Comparison of ENCODE assay signal across 19 cellular contexts in genomic region chr16:89784409-89784808, GRCh38. TPM values are rescaled to one million over a fixed set of nuclear protein-coding genes. Genes with fewer than 3 reads are reported as not detected.
DNase-seq lines count a peak whose midpoint lies in the region; ATAC-seq and TF ChIP-seq lines count a peak whose summit lies in the region.
"Had no signal": no experiment of that assay in that cellular context is flagged by ENCODE, and none has a peak within 500 bp of the region (broad histone marks: within the 10 kb centered on the region; RNA-seq: fewer than 3 reads in every experiment).

No MANE protein-coding gene starts in this region.

- DNase-seq in activated CD8-positive, alpha-beta T cell treated with anti-CD3 and anti-CD28 coated beads for 36 hours, result peak; percentile 20
- no peak for DNase-seq in activated CD8-positive, alpha-beta T cell treated with anti-CD3 and anti-CD28 coated beads, Interleukin-2, amount 10 ng/mL, durations not matched to agents 7 days and 5 days
- no peak for DNase-seq in natural killer cell
- no peak for DNase-seq in natural killer cell treated with Interleukin-12 subunit alpha and Interleukin-12 subunit beta and Interleukin-15 and Interleukin-18, amount 100 ng/mL, for 72 hours (ENCODE audit: low spot score)
- DNase-seq in effector memory CD8-positive, alpha-beta T cell, result peak; percentile 38 to 43 (median 40)
- no peak for DNase-seq in type B pancreatic cell (ENCODE audit: extremely low spot score, unreplicated experiment)
- DNase-seq in NCI-H446 (lab: John Stamatoyannopoulos, UW), result no peak
- DNase-seq: activated CD4-positive, alpha-beta T cell treated with anti-CD3 and anti-CD28 coated beads for 4 hours; DMS153; GM23248; kidney; NCI-H1694; retina; T-helper 9 cell; transverse colon had no signal

- peaks cover 24% of the 10 kb centered on the region for H3K4me1 Mint-ChIP-seq in activated CD8-positive, alpha-beta T cell treated with anti-CD3 and anti-CD28 coated beads for 36 hours (ENCODE audit: low read depth)
- peaks cover 33% of the 10 kb centered on the region for H3K4me1 Mint-ChIP-seq in activated CD8-positive, alpha-beta T cell treated with anti-CD3 and anti-CD28 coated beads, Interleukin-2, amount 10 ng/mL, durations not matched to agents 7 days and 5 days (ENCODE audit: low read depth)
- H3K4me1 Mint-ChIP-seq in natural killer cell, result peaks cover 14% of the 10 kb centered on the region in 2 donors
- peaks cover 7 to 18% of the 10 kb centered on the region in 2 donors for H3K4me1 Mint-ChIP-seq in natural killer cell treated with Interleukin-12 subunit alpha and Interleukin-12 subunit beta and Interleukin-15 and Interleukin-18, amount 100 ng/mL, for 72 hours (ENCODE audit: low read depth in 2 of 2)
- peaks cover 26 to 28% of the 10 kb centered on the region in 2 donors for H3K4me1 Mint-ChIP-seq in effector memory CD8-positive, alpha-beta T cell (ENCODE audit: low read depth in 2 of 2)
- no peaks in the 10 kb centered on the region for H3K4me1 Mint-ChIP-seq in type B pancreatic cell (ENCODE audit: unreplicated experiment)
- H3K4me1 Mint-ChIP-seq: mesothelial cell of epicardium, nephron had no signal

- intact Hi-C loops in activated CD8-positive, alpha-beta T cell treated with anti-CD3 and anti-CD28 coated beads for 36 hours (cut with micrococcal nuclease), result loop anchor here (2.0 kb wide), 1 partner anchor 78 kb away; no protein-coding TSS in a partner anchor
- intact Hi-C loops in natural killer cell (cut with micrococcal nuclease), result no loop called here

- CTCF ChIA-PET in activated CD8-positive, alpha-beta T cell treated with anti-CD3 and anti-CD28 coated beads for 36 hours (lab: Charles Lee), result interaction anchor here (1.7 kb wide), 1 partner anchor 76 kb away, joined by 8 read pairs; no protein-coding TSS in a partner anchor
- CTCF ChIA-PET in activated CD8-positive, alpha-beta T cell treated with anti-CD3 and anti-CD28 coated beads, Interleukin-2, amount 10 ng/mL, durations not matched to agents 7 days and 5 days (lab: Charles Lee), result interaction anchor here (1.1 to 10.5 kb wide), 4 partner anchors 9 to 78 kb away, joined by 3 to 116 read pairs (median 8); no protein-coding TSS in a partner anchor

- H3K4me3 Mint-ChIP-seq in activated CD8-positive, alpha-beta T cell treated with anti-CD3 and anti-CD28 coated beads for 36 hours, result no peak overlapping the region
- no peak overlapping the region for H3K4me3 Mint-ChIP-seq in activated CD8-positive, alpha-beta T cell treated with anti-CD3 and anti-CD28 coated beads, Interleukin-2, amount 10 ng/mL, durations not matched to agents 7 days and 5 days
- peak overlapping the region; percentile 37 for H3K4me3 Mint-ChIP-seq in natural killer cell
- H3K4me3 Mint-ChIP-seq in natural killer cell treated with Interleukin-12 subunit alpha and Interleukin-12 subunit beta and Interleukin-15 and Interleukin-18, amount 100 ng/mL, for 72 hours, result no peak overlapping the region
- H3K4me3 Mint-ChIP-seq in effector memory CD8-positive, alpha-beta T cell, result peak overlapping the region; percentile 57 to 70
- no peak overlapping the region for H3K4me3 Mint-ChIP-seq in type B pancreatic cell
- H3K4me3 Mint-ChIP-seq: mesothelial cell of epicardium, nephron had no signal

- no peak overlapping the region for H3K27ac Mint-ChIP-seq in activated CD8-positive, alpha-beta T cell treated with anti-CD3 and anti-CD28 coated beads for 36 hours
- H3K27ac Mint-ChIP-seq in activated CD8-positive, alpha-beta T cell treated with anti-CD3 and anti-CD28 coated beads, Interleukin-2, amount 10 ng/mL, durations not matched to agents 7 days and 5 days, result no peak overlapping the region
- H3K27ac Mint-ChIP-seq in natural killer cell, result no peak overlapping the region
- H3K27ac Mint-ChIP-seq in natural killer cell treated with Interleukin-12 subunit alpha and Interleukin-12 subunit beta and Interleukin-15 and Interleukin-18, amount 100 ng/mL, for 72 hours, result peak overlapping the region in 1 of 2 donors; percentile 24
- H3K27ac Mint-ChIP-seq in effector memory CD8-positive, alpha-beta T cell, result peak overlapping the region; percentile 94 to 96
- peak overlapping the region; percentile 37 for H3K27ac Mint-ChIP-seq in type B pancreatic cell
- H3K27ac Mint-ChIP-seq: mesothelial cell of epicardium, nephron had no signal

- POLR2A ChIA-PET in activated CD8-positive, alpha-beta T cell treated with anti-CD3 and anti-CD28 coated beads for 36 hours (lab: Charles Lee), result interaction anchor here (0.5 to 1.0 kb wide), 2 partner anchors 88 to 166 kb away, joined by 3 to 4 read pairs; partner anchors contain the start of gene TCF25
- POLR2A ChIA-PET in activated CD8-positive, alpha-beta T cell treated with anti-CD3 and anti-CD28 coated beads, Interleukin-2, amount 10 ng/mL, durations not matched to agents 7 days and 5 days (lab: Charles Lee), result interaction anchor here (0.5 to 0.7 kb wide), 3 partner anchors 89 to 272 kb away, joined by 3 to 4 read pairs (median 3); partner anchors contain the start of gene TCF25

- no peak for TF ChIP-seq CTCF in activated CD8-positive, alpha-beta T cell treated with anti-CD3 and anti-CD28 coated beads for 36 hours (IDR thresholded peaks at IDR 0.05)
- TF ChIP-seq CTCF in natural killer cell (IDR thresholded peaks at IDR 0.05) (no peak), type B pancreatic cell (conservative IDR thresholded peaks at IDR 0.05) (no peak)

- peak; percentile 45 for ATAC-seq in activated CD8-positive, alpha-beta T cell treated with anti-CD3 and anti-CD28 coated beads for 36 hours
- ATAC-seq in activated CD8-positive, alpha-beta T cell treated with anti-CD3 and anti-CD28 coated beads, Interleukin-2, amount 10 ng/mL, durations not matched to agents 7 days and 5 days, result no peak
- ATAC-seq in natural killer cell, result peak; percentile 32 to 52 (median 48)
- no peak for ATAC-seq in natural killer cell treated with Interleukin-12 subunit alpha and Interleukin-12 subunit beta and Interleukin-15 and Interleukin-18, amount 100 ng/mL, for 72 hours
- ATAC-seq in effector memory CD8-positive, alpha-beta T cell (replicated peaks), result peak; percentile 74
- no peak for ATAC-seq in HG03565 (IDR thresholded peaks at IDR 0.05; ENCODE audit: unreplicated experiment)
- ATAC-seq: HepG2 had no signal

- H3K36me3 Mint-ChIP-seq in activated CD8-positive, alpha-beta T cell treated with anti-CD3 and anti-CD28 coated beads for 36 hours (ENCODE audit: low read depth), result peaks cover 48% of the 10 kb centered on the region
- peaks cover 58% of the 10 kb centered on the region for H3K36me3 Mint-ChIP-seq in activated CD8-positive, alpha-beta T cell treated with anti-CD3 and anti-CD28 coated beads, Interleukin-2, amount 10 ng/mL, durations not matched to agents 7 days and 5 days (ENCODE audit: low read depth)
- H3K36me3 Mint-ChIP-seq in natural killer cell (no peaks in the 10 kb centered on the region), type B pancreatic cell (peaks cover 17% of the 10 kb centered on the region)
- H3K36me3 Mint-ChIP-seq in natural killer cell treated with Interleukin-12 subunit alpha and Interleukin-12 subunit beta and Interleukin-15 and Interleukin-18, amount 100 ng/mL, for 72 hours, result peaks cover 16% of the 10 kb centered on the region
- peaks cover 19% of the 10 kb centered on the region for H3K36me3 Mint-ChIP-seq in effector memory CD8-positive, alpha-beta T cell (ENCODE audit: insufficient read depth)

- no peaks in the 10 kb centered on the region for H3K9me3 Mint-ChIP-seq in activated CD8-positive, alpha-beta T cell treated with anti-CD3 and anti-CD28 coated beads for 36 hours
- no peaks in the 10 kb centered on the region for H3K9me3 Mint-ChIP-seq in activated CD8-positive, alpha-beta T cell treated with anti-CD3 and anti-CD28 coated beads, Interleukin-2, amount 10 ng/mL, durations not matched to agents 7 days and 5 days (ENCODE audit: insufficient read depth)
- H3K9me3 Mint-ChIP-seq in natural killer cell (no peaks in the 10 kb centered on the region), type B pancreatic cell (no peaks in the 10 kb centered on the region)
- H3K9me3 Mint-ChIP-seq in natural killer cell treated with Interleukin-12 subunit alpha and Interleukin-12 subunit beta and Interleukin-15 and Interleukin-18, amount 100 ng/mL, for 72 hours, result no peaks in the 10 kb centered on the region
- H3K9me3 Mint-ChIP-seq in effector memory CD8-positive, alpha-beta T cell, result no peaks in the 10 kb centered on the region
- H3K9me3 Mint-ChIP-seq: mesothelial cell of epicardium, nephron had no signal

- no peaks in the 10 kb centered on the region for H3K27me3 Mint-ChIP-seq in activated CD8-positive, alpha-beta T cell treated with anti-CD3 and anti-CD28 coated beads for 36 hours
- no peaks in the 10 kb centered on the region for H3K27me3 Mint-ChIP-seq in activated CD8-positive, alpha-beta T cell treated with anti-CD3 and anti-CD28 coated beads, Interleukin-2, amount 10 ng/mL, durations not matched to agents 7 days and 5 days (ENCODE audit: low read depth)
- H3K27me3 Mint-ChIP-seq in natural killer cell (ENCODE audit: low read depth in 2 of 2) (no peaks in the 10 kb centered on the region), type B pancreatic cell (no peaks in the 10 kb centered on the region)
- H3K27me3 Mint-ChIP-seq in natural killer cell treated with Interleukin-12 subunit alpha and Interleukin-12 subunit beta and Interleukin-15 and Interleukin-18, amount 100 ng/mL, for 72 hours, result no peaks in the 10 kb centered on the region
- no peaks in the 10 kb centered on the region for H3K27me3 Mint-ChIP-seq in effector memory CD8-positive, alpha-beta T cell

RNA-seq across cellular contexts. Expression of gene FANCA, which starts 32.0 kb away (rescaled TPM):
- 100 to 1,000 TPM in 1 of 2 experiments, 10 to 100 TPM in 1; 95.5 to 100 TPM for total RNA-seq in activated CD8-positive, alpha-beta T cell treated with anti-CD3 and anti-CD28 coated beads for 36 hours
- total RNA-seq in activated CD8-positive, alpha-beta T cell treated with anti-CD3 and anti-CD28 coated beads, Interleukin-2, amount 10 ng/mL, durations not matched to agents 7 days and 5 days, result 100 to 1,000 TPM; 123 to 149 TPM
- total RNA-seq in natural killer cell (10 to 100 TPM; 43.3 to 45.4 (median 45.1) TPM), type B pancreatic cell (ENCODE audit: low replicate concordance) (21.9 and 73.3 TPM in 2 replicates)
- 100 to 1,000 TPM in 1 of 2 donors, 10 to 100 TPM in 1; 77.5 to 364 TPM for total RNA-seq in natural killer cell treated with Interleukin-12 subunit alpha and Interleukin-12 subunit beta and Interleukin-15 and Interleukin-18, amount 100 ng/mL, for 72 hours

RNA-seq across cellular contexts. Expression of gene SPIRE2, which starts 43.9 kb away (rescaled TPM):
- total RNA-seq in activated CD8-positive, alpha-beta T cell treated with anti-CD3 and anti-CD28 coated beads for 36 hours, result under 1 TPM; 0.27 to 0.29 TPM
- total RNA-seq in activated CD8-positive, alpha-beta T cell treated with anti-CD3 and anti-CD28 coated beads, Interleukin-2, amount 10 ng/mL, durations not matched to agents 7 days and 5 days, result under 1 TPM in 1 of 2 experiments, not detected in 1; 0.08 TPM
- total RNA-seq in natural killer cell (1 to 10 TPM; 4.5 to 8.7 (median 6.5) TPM), type B pancreatic cell (ENCODE audit: low replicate concordance) (17.1 and 18.6 TPM in 2 replicates)
- total RNA-seq in natural killer cell treated with Interleukin-12 subunit alpha and Interleukin-12 subunit beta and Interleukin-15 and Interleukin-18, amount 100 ng/mL, for 72 hours, result 1 to 10 TPM; 2.5 to 3.9 TPM

Comparison
In these comparisons a context has a peak if more than half of its experiments do, and no peak if none do; other contexts are left out.
1. ATAC-seq: peak in activated CD8-positive, alpha-beta T cell treated with anti-CD3 and anti-CD28 coated beads for 36 hours (single experiment), natural killer cell (3 of 3) and effector memory CD8-positive, alpha-beta T cell (single experiment); none in activated CD8-positive, alpha-beta T cell treated with anti-CD3 and anti-CD28 coated beads, Interleukin-2, amount 10 ng/mL, durations not matched to agents 7 days and 5 days (single experiment), natural killer cell treated with Interleukin-12 subunit alpha and Interleukin-12 subunit beta and Interleukin-15 and Interleukin-18, amount 100 ng/mL, for 72 hours (0 of 2) and HG03565 (single experiment).
2. DNase-seq: peak in activated CD8-positive, alpha-beta T cell treated with anti-CD3 and anti-CD28 coated beads for 36 hours (single experiment) and effector memory CD8-positive, alpha-beta T cell (3 of 3); none in activated CD8-positive, alpha-beta T cell treated with anti-CD3 and anti-CD28 coated beads, Interleukin-2, amount 10 ng/mL, durations not matched to agents 7 days and 5 days (single experiment), natural killer cell (single experiment), natural killer cell treated with Interleukin-12 subunit alpha and Interleukin-12 subunit beta and Interleukin-15 and Interleukin-18, amount 100 ng/mL, for 72 hours (single experiment), type B pancreatic cell (single experiment) and NCI-H446 (0 of 2).
3. H3K4me3 Mint-ChIP-seq: peak in natural killer cell (single experiment) and effector memory CD8-positive, alpha-beta T cell (2 of 2); none in activated CD8-positive, alpha-beta T cell treated with anti-CD3 and anti-CD28 coated beads for 36 hours (single experiment), activated CD8-positive, alpha-beta T cell treated with anti-CD3 and anti-CD28 coated beads, Interleukin-2, amount 10 ng/mL, durations not matched to agents 7 days and 5 days (single experiment), natural killer cell treated with Interleukin-12 subunit alpha and Interleukin-12 subunit beta and Interleukin-15 and Interleukin-18, amount 100 ng/mL, for 72 hours (single experiment) and type B pancreatic cell (single experiment).
4. H3K27ac Mint-ChIP-seq: peak in effector memory CD8-positive, alpha-beta T cell (2 of 2) and type B pancreatic cell (single experiment); none in activated CD8-positive, alpha-beta T cell treated with anti-CD3 and anti-CD28 coated beads for 36 hours (single experiment), activated CD8-positive, alpha-beta T cell treated with anti-CD3 and anti-CD28 coated beads, Interleukin-2, amount 10 ng/mL, durations not matched to agents 7 days and 5 days (single experiment) and natural killer cell (0 of 2).